ENCODE assay signal across 26 cellular contexts in the genomic region with DNA sequence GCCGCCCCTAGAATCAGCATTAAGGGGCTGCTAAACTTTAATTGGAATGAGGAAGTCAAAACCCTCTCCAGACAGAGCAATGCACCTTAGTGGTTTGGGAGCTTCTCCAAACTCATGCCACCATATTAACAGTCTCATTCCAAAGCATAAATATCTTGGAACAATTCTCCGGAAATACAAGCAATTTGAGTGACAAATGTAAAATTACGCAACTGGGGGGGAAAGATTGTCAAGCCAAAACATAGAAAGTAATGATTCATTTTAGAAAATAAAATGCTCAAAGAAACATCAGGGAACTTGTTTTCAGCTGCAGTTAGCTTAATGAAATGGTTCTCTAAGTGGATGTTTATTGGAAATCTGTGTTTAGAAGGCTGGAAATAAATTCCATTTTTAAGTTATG.
DNase-seq lines count a peak whose midpoint lies in the region; ATAC-seq, FAIRE-seq and TF ChIP-seq lines count a peak whose summit lies in the region.
"Had no signal": no experiment of that assay in that cellular context is flagged by ENCODE, and none has a peak within 500 bp of the region (broad histone marks: within the 10 kb centered on the region; RNA-seq: fewer than 3 reads in every experiment).

No MANE protein-coding gene starts in this region.

- H3K36me3 ChIP-seq in A673 (ENCODE audit: insufficient read depth, low read length, poor library complexity, severe bottlenecking): no peaks in the 10 kb centered on the region
- no peaks in the 10 kb centered on the region for H3K36me3 ChIP-seq in bronchial epithelial cell (ENCODE audit: control insufficient read depth, insufficient read depth, low read length)
- H3K36me3 ChIP-seq in heart left ventricle: no peaks in the 10 kb centered on the region
- H3K36me3 ChIP-seq: BLaER1 treated with 17β-estradiol and CSF1 and Interleukin-3, amounts not matched to agents 10 nM and 100 nM; SJCRH30 had no signal

- peak; percentile 71 for DNase-seq in A673 (ENCODE audit: low spot score)
- DNase-seq in GM04504 (ENCODE audit: low read depth): peak; percentile 3
- peak; percentile 17 for DNase-seq in bronchial epithelial cell (ENCODE audit: low read depth)
- DNase-seq in fibroblast of the aortic adventitia (ENCODE audit: low read depth): peak; percentile 44
- DNase-seq in NOMO-1 (lab: John Stamatoyannopoulos, UW; ENCODE audit: unreplicated experiment in 2 of 2): no peak
- DNase-seq in heart left ventricle: no peak
- no peak for DNase-seq in A172 (ENCODE audit: low spot score)
- DNase-seq: CD4-positive, alpha-beta memory T cell; GDM1; H7; HFFc6; KG1; MV-4-11; NCI-H1105 treated with DMSO at 0.1 percent for 48 hours; NCI-H1694; NCI-H2081 treated with DMSO at 0.1 percent for 48 hours; NCI-H2171 treated with DMSO at 0.1 percent for 48 hours; NCI-H524 treated with DMSO at 0.1 percent for 48 hours; OCI-M1; SJCRH30 had no signal

- no peaks in the 10 kb centered on the region for H3K9me3 ChIP-seq in A673 (ENCODE audit: low read depth, low read length, poor library complexity, severe bottlenecking)
- no peaks in the 10 kb centered on the region for H3K9me3 ChIP-seq in heart left ventricle
- H3K9me3 ChIP-seq: BLaER1 treated with 17β-estradiol and CSF1 and Interleukin-3, amounts not matched to agents 10 nM and 100 nM; SJCRH30 had no signal

- ATAC-seq in heart left ventricle (no peak), GM21423 (IDR thresholded peaks at IDR 0.05; ENCODE audit: unreplicated experiment) (no peak)
- ATAC-seq: HepG2 had no signal

- H3K4me1 ChIP-seq in A673 (ENCODE audit: insufficient read depth, low read length, poor library complexity, severe bottlenecking) (peaks cover 17% of the 10 kb centered on the region), heart left ventricle (no peaks in the 10 kb centered on the region)
- H3K4me1 ChIP-seq: BLaER1 treated with 17β-estradiol and CSF1 and Interleukin-3, amounts not matched to agents 10 nM and 100 nM; SJCRH30 had no signal

- no peak for FAIRE-seq in bronchial epithelial cell (lab: Jason Lieb, UNC)
- FAIRE-seq: A204.1, HepG2, RCC 7860 had no signal

- WGBS in heart left ventricle, 4 donors: 82 to 93% (median 88%) methylated on average over 3 of the region's 3 CpGs

- no peak for TF ChIP-seq POLR2A in heart left ventricle (IDR thresholded peaks at IDR 0.05)

- intact Hi-C loops in A673 (cut with micrococcal nuclease; ENCODE audit: unreplicated experiment) (no loop called here), heart left ventricle (cut with DNase I) (no loop called here)

- H3K27ac ChIP-seq in A673 (ENCODE audit: low read depth, low read length, poor library complexity, severe bottlenecking) (peak overlapping the region; percentile 44), heart left ventricle (no peak overlapping the region)
- H3K27ac ChIP-seq: BLaER1 treated with 17β-estradiol and CSF1 and Interleukin-3, amounts not matched to agents 10 nM and 100 nM; HL-60; SJCRH30 had no signal

- no peaks in the 10 kb centered on the region for H3K27me3 ChIP-seq in A673 (replicated peaks; ENCODE audit: insufficient read depth, low read depth, low read length, poor library complexity)
- no peaks in the 10 kb centered on the region for H3K27me3 ChIP-seq in bronchial epithelial cell (ENCODE audit: control insufficient read depth, insufficient read depth, low read length)
- H3K27me3 ChIP-seq in heart left ventricle: no peaks in the 10 kb centered on the region
- H3K27me3 ChIP-seq: BLaER1 treated with 17β-estradiol and CSF1 and Interleukin-3, amounts not matched to agents 10 nM and 100 nM; SJCRH30 had no signal

- H3K4me3 ChIP-seq in A673 (ENCODE audit: low read depth, low read length, poor library complexity, severe bottlenecking): no peak overlapping the region
- H3K4me3 ChIP-seq in bronchial epithelial cell (ENCODE audit: low read depth, low read length): no peak overlapping the region
- no peak overlapping the region for H3K4me3 ChIP-seq in fibroblast of the aortic adventitia (ENCODE audit: low read depth, low read length)
- H3K4me3 ChIP-seq in heart left ventricle: no peak overlapping the region
- H3K4me3 ChIP-seq: BLaER1 treated with 17β-estradiol and CSF1 and Interleukin-3, amounts not matched to agents 10 nM and 100 nM; SJCRH30 had no signal

- TF ChIP-seq CTCF in A673 (conservative IDR thresholded peaks at IDR 0.05; ENCODE audit: low read depth, low read length) (no peak), bronchial epithelial cell (IDR thresholded peaks at IDR 0.05; ENCODE audit: insufficient read depth, low read length, severe bottlenecking) (no peak), fibroblast of the aortic adventitia (IDR thresholded peaks at IDR 0.05; ENCODE audit: insufficient read depth, low read length) (no peak), heart left ventricle (IDR thresholded peaks at IDR 0.05) (no peak)

- POLR2A ChIA-PET in A673 (lab: Charles Lee; ENCODE audit: low non-redundant PET): no interaction called here

- no TSS peak for BruUV-seq in A673 (replicated peaks; lab: Mats Ljungman, UMichigan)

- CTCF ChIA-PET in A673 (lab: Charles Lee): interaction anchor here (0.5 kb wide), 1 partner anchor 541 kb away, joined by 3 read pairs; no protein-coding TSS in a partner anchor

Comparison
In these comparisons a context has a peak if more than half of its experiments do, and no peak if none do; other contexts are left out.
1. DNase-seq: peak in A673 (single experiment), GM04504 (single experiment), bronchial epithelial cell (single experiment) and fibroblast of the aortic adventitia (single experiment); none in NOMO-1 (0 of 2), heart left ventricle (0 of 5) and A172 (single experiment).